3 cellular contexts compared by ENCODE assay signal in genomic region chr7:92840309-92840708, GRCh38.
TF ChIP-seq lines count a peak whose summit lies in the region.

No MANE protein-coding gene starts in this region.

TF ChIP-seq in SK-N-SH treated with all-trans-retinoic acid at 6 μM for 48 hours, 23 proteins besides CTCF, POLR2A, EP300 and RAD21:
- TF ChIP-seq OSR1 (CRISPR knock-in tag; IDR thresholded peaks at IDR 0.05) (no peak), CSDC2 (CRISPR knock-in tag; IDR thresholded peaks at IDR 0.05) (0 out of 2 replicates have a peak, but pooled peaks have one; percentile 68)

TF ChIP-seq in SK-N-SH, 30 proteins besides CTCF, POLR2A, EP300 and RAD21:
- TF ChIP-seq YY1 (IDR thresholded peaks at IDR 0.05; ENCODE audit: low read depth) = no peak
- TF ChIP-seq JUND (IDR thresholded peaks at IDR 0.05) = no peak
- no peak for TF ChIP-seq RXRA (IDR thresholded peaks at IDR 0.05; ENCODE audit: borderline replicate concordance, low read depth)
- TF ChIP-seq NFIC (IDR thresholded peaks at IDR 0.05; ENCODE audit: borderline replicate concordance) = no peak
- TF ChIP-seq FOXM1 (IDR thresholded peaks at IDR 0.05; ENCODE audit: low read depth) = no peak
- TF ChIP-seq TAF1 (IDR thresholded peaks at IDR 0.05; ENCODE audit: borderline replicate concordance, low read depth, low read length) = no peak

TF ChIP-seq in IMR-90, 13 proteins besides CTCF, POLR2A, EP300 and RAD21:
- TF ChIP-seq FOS (IDR thresholded peaks at IDR 0.05; ENCODE audit: low read depth, low read length) = no peak
- TF ChIP-seq SMC3 (IDR thresholded peaks at IDR 0.05; ENCODE audit: low read depth, low read length) = no peak
- no peak for TF ChIP-seq CHD1 (IDR thresholded peaks at IDR 0.05; ENCODE audit: low read depth, low read length)
- no peak for TF ChIP-seq MAFK (IDR thresholded peaks at IDR 0.05; ENCODE audit: low read depth, low read length)
- no peak for TF ChIP-seq RFX5 (IDR thresholded peaks at IDR 0.05; ENCODE audit: low read depth, low read length)
- no peak for TF ChIP-seq RCOR1 (IDR thresholded peaks at IDR 0.05; ENCODE audit: insufficient replicate concordance, low read length)
- TF ChIP-seq MAZ (IDR thresholded peaks at IDR 0.05; ENCODE audit: borderline replicate concordance, low read depth, low read length) = no peak
- TF ChIP-seq CEBPB (IDR thresholded peaks at IDR 0.05; ENCODE audit: low read depth, low read length) = no peak
- TF ChIP-seq BHLHE40 (IDR thresholded peaks at IDR 0.05; ENCODE audit: low read depth, low read length) = no peak
- TF ChIP-seq MXI1 (IDR thresholded peaks at IDR 0.05; ENCODE audit: borderline replicate concordance, low read depth, low read length) = no peak
- TF ChIP-seq ELK1 (IDR thresholded peaks at IDR 0.05; ENCODE audit: borderline replicate concordance, low read depth, low read length) = no peak
- TF ChIP-seq NFE2L2 (IDR thresholded peaks at IDR 0.05; ENCODE audit: low read depth, low read length) = no peak
- no peak for TF ChIP-seq USF2 (IDR thresholded peaks at IDR 0.05; ENCODE audit: low read depth, low read length)
TF ChIP-seq in IMR-90: peak in this region for 0.
